Comparison of ENCODE assay signal across 9 cellular contexts in the genomic region with DNA sequence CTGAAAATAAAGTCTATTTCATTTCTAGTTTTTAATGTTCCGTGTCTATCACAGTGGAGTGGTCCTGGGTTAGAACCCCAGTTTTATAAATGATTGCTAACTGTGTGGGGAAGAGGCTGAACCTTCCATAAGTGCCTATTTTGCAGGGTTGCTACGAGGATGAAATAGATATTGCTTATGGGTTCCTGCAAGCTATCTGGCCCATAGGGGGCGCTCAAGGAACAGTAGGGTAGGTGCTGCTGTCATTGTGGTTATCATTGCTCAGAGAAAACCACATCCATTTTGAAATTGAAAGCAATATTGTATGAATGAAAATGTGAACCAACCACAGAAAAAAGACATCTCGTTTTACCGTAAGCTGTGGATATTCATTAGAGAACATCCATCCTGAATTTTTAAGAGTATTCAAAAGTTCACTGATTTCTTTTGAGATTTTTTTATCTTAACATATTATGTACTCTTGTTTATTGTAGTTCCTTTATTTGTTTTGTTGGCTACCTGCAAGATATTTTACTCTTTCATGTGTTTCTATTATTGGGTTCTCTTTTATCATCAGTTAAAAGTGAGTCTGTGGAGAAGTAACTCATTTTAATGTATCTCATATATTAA.
DNase-seq lines count a peak whose midpoint lies in the region; ATAC-seq and TF ChIP-seq lines count a peak whose summit lies in the region.
"Had no signal": no experiment of that assay in that cellular context is flagged by ENCODE, and none has a peak within 500 bp of the region (broad histone marks: within the 10 kb centered on the region; RNA-seq: fewer than 3 reads in every experiment).

No MANE protein-coding gene starts in this region.

- H3K4me1 Mint-ChIP-seq in mesothelial cell of epicardium = peaks cover 6% of the 10 kb centered on the region

- no peaks in the 10 kb centered on the region for H3K9me3 Mint-ChIP-seq in mesothelial cell of epicardium

- ATAC-seq in GM19438 (IDR thresholded peaks at IDR 0.05; ENCODE audit: low read depth, unreplicated experiment) (peak; percentile 84), HG03460 (IDR thresholded peaks at IDR 0.05; ENCODE audit: unreplicated experiment) (peak; percentile 96)

- H3K27ac Mint-ChIP-seq in mesothelial cell of epicardium = no peak overlapping the region

- H3K36me3 Mint-ChIP-seq in mesothelial cell of epicardium = peaks cover 5% of the 10 kb centered on the region
- H3K36me3 Mint-ChIP-seq: activated naive CD8-positive, alpha-beta T cell had no signal

- DNase-seq in CMK (ENCODE audit: low read depth) (peak; percentile 43), NCI-H69 (lab: John Stamatoyannopoulos, UW) (peak; percentile 86), mesothelial cell of epicardium (ENCODE audit: low spot score in 2 of 2, unreplicated experiment in 2 of 2) (peak; percentile 64 to 78)
- DNase-seq in activated CD4-positive, alpha-beta T cell treated with anti-CD3 and anti-CD28 coated beads, Interleukin-2, amount 50 U/mL, for 24 hours (ENCODE audit: low read depth in 1 of 2, low spot score in 1 of 2) = peak; percentile 69 to 81
- DNase-seq in effector CD8-positive, alpha-beta T cell (lab: John Stamatoyannopoulos, UW) = peak; percentile 61
- peak; percentile 51 to 61 for DNase-seq in stimulated activated CD8-positive, alpha-beta memory T cell treated with anti-CD3 and anti-CD28 coated beads, Interleukin-4, amount 100 ng/mL, for 4 hours (ENCODE audit: low read depth in 2 of 2, low spot score in 1 of 2)

- no peak overlapping the region for H3K4me3 Mint-ChIP-seq in mesothelial cell of epicardium
- H3K4me3 Mint-ChIP-seq: activated naive CD8-positive, alpha-beta T cell had no signal

- peak; percentile 67 for TF ChIP-seq CTCF in mesothelial cell of epicardium (IDR thresholded peaks at IDR 0.05; ENCODE audit: unreplicated experiment)

- H3K27me3 Mint-ChIP-seq in mesothelial cell of epicardium (ENCODE audit: low read depth) = no peaks in the 10 kb centered on the region

Comparison
In these comparisons a context has a peak if more than half of its experiments do, and no peak if none do; other contexts are left out.
1. Peak in every context shown above with its lines: DNase-seq and ATAC-seq.